Comparison of ENCODE assay signal across 20 cellular contexts in genomic region chr4:7461171-7461570, GRCh38. TPM values are rescaled to one million over a fixed set of nuclear protein-coding genes. Genes with fewer than 3 reads are reported as not detected.
A peak's percentile ranks its signal among the peaks of the same experiment; 100 is the strongest.
DNase-seq lines count a peak whose midpoint lies in the region; FAIRE-seq and TF ChIP-seq lines count a peak whose summit lies in the region.
"Had no signal": no experiment of that assay in that cellular context is flagged by ENCODE, and none has a peak within 500 bp of the region (broad histone marks: within the 10 kb centered on the region; RNA-seq: fewer than 3 reads in every experiment).

No MANE protein-coding gene starts in this region.

- no peaks in the 10 kb centered on the region for H4K20me1 ChIP-seq in H1 (replicated peaks in 1 of 2; ENCODE audit: control insufficient read depth in 1 of 2, insufficient read depth in 2 of 2, low read length in 2 of 2)

- no peak overlapping the region for H3K4ac ChIP-seq in H1 (replicated peaks; ENCODE audit: insufficient read length, low read depth, low read length)

- no peak for TF ChIP-seq POLR2A in H1 (IDR thresholded peaks at IDR 0.05; ENCODE audit: control extremely low read depth in 1 of 2, low read depth in 2 of 2, low read length in 2 of 2)

- H3K27ac ChIP-seq in H1 (ENCODE audit: low read depth, low read length): no peak overlapping the region
- H3K27ac ChIP-seq: A549 had no signal

- no peaks in the 10 kb centered on the region for H3K23me2 ChIP-seq in H1 (ENCODE audit: low read depth, low read length)

- H3K79me1 ChIP-seq in H1 (ENCODE audit: low read depth, low read length): no peaks in the 10 kb centered on the region

- H3K36me3 Mint-ChIP-seq in HFFc6 (ENCODE audit: low read depth) (no peaks in the 10 kb centered on the region), neural crest cell (ENCODE audit: low read depth) (no peaks in the 10 kb centered on the region), chondrocyte (ENCODE audit: low read depth) (peaks cover 1% of the 10 kb centered on the region)
- H3K36me3 Mint-ChIP-seq: CD14-positive monocyte had no signal

- H3K56ac ChIP-seq in H1 (replicated peaks; ENCODE audit: insufficient read length, low read depth, low read length): no peak overlapping the region

- H3K4me3 ChIP-seq in BE2C (ENCODE audit: low read depth, low read length) (peak overlapping the region; percentile 36), H1 (ENCODE audit: extremely low read depth in 1 of 4, insufficient read depth in 2 of 4, low read depth in 3 of 4, low read length in 4 of 4) (no peak overlapping the region)
- H3K4me3 ChIP-seq: A549 had no signal

- H4K5ac ChIP-seq in H1 (ENCODE audit: insufficient read length, low read depth, low read length): no peak overlapping the region

- peak; percentile 50 for DNase-seq in BE2C
- no peak for DNase-seq in HFFc6
- peak in 1 of 2 experiments; percentile 61 for DNase-seq in H1 (ENCODE audit: low read depth in 1 of 2, low spot score in 2 of 2)
- peak; percentile 52 for DNase-seq in neural crest cell (ENCODE audit: low read depth, low spot score)
- no peak for DNase-seq in C1 segment of cervical spinal cord (lab: John Stamatoyannopoulos, UW)
- DNase-seq in stimulated activated naive CD4-positive, alpha-beta T cell treated with Interleukin-2 at 50 U/mL for 16 hours (lab: John Stamatoyannopoulos, UW): no peak
- no peak for DNase-seq in chondrocyte (ENCODE audit: low spot score)
- no peak for DNase-seq in T-helper 9 cell
- DNase-seq: DMS79 treated with DMSO at 0.1 percent for 48 hours; HCEC 1CT; NCI-H1694 treated with DMSO at 0.1 percent for 48 hours; NCI-H2107; NCI-H510A; NCI-H748 treated with DMSO at 0.1 percent for 48 hours; NK-92 treated with Interleukin-12 subunit alpha and Interleukin-12 subunit beta, amount 100 ng/mL, for 24 hours; SHP77 had no signal

- H3K14ac ChIP-seq in H1 (ENCODE audit: insufficient read length): no peak overlapping the region

- H3K9ac ChIP-seq in H1 (replicated peaks in 1 of 4; ENCODE audit: extremely low read depth in 1 of 4, low read depth in 3 of 4, low read length in 3 of 4): no peak overlapping the region

- H3K79me2 ChIP-seq in H1 (ENCODE audit: control insufficient read depth in 1 of 2, insufficient read depth in 2 of 2, low read length in 2 of 2): no peaks in the 10 kb centered on the region

- no peak for FAIRE-seq in H1 (lab: Jason Lieb, UNC)
- FAIRE-seq: A549, RCC 7860 had no signal

- H2BK12ac ChIP-seq in H1 (ENCODE audit: low read depth, low read length): no peak overlapping the region

- TF ChIP-seq CTCF in BE2C (IDR thresholded peaks at IDR 0.05; ENCODE audit: low read depth, low read length): peak; percentile 39
- TF ChIP-seq CTCF in HFFc6 (IDR thresholded peaks at IDR 0.05): peak; percentile 13; the same call in 1 of the 2 replicates
- peak in 2 of 3 experiments; percentile 31 to 33; a peak in 1 of 4 replicates for TF ChIP-seq CTCF in H1 (IDR thresholded peaks at IDR 0.05; ENCODE audit: control extremely low read depth in 1 of 3, insufficient read depth in 1 of 3, low read depth in 1 of 3, low read length in 3 of 3)
- peak; percentile 51 for TF ChIP-seq CTCF in neural crest cell (conservative IDR thresholded peaks at IDR 0.05)
- TF ChIP-seq CTCF in chondrocyte (IDR thresholded peaks at IDR 0.05): no peak

- H3K4me1 ChIP-seq in BE2C (peaks cover 21% of the 10 kb centered on the region), H1 (replicated peaks in 1 of 4; ENCODE audit: control insufficient read depth in 3 of 4, insufficient read depth in 4 of 4, low read length in 3 of 4) (peaks cover 0 to 14% (median 10%) of the 10 kb centered on the region in 4 experiments; a peak in 6 of 7 replicates)

- no peak overlapping the region for H3K4me3 Mint-ChIP-seq in HFFc6
- H3K4me3 Mint-ChIP-seq in neural crest cell: no peak overlapping the region
- H3K4me3 Mint-ChIP-seq in chondrocyte (ENCODE audit: unreplicated experiment): no peak overlapping the region
- H3K4me3 Mint-ChIP-seq: CD14-positive monocyte had no signal

- H3K4me1 Mint-ChIP-seq in HFFc6 (ENCODE audit: low read depth) (no peaks in the 10 kb centered on the region), neural crest cell (peaks cover 23% of the 10 kb centered on the region), chondrocyte (ENCODE audit: low read depth) (no peaks in the 10 kb centered on the region)
- H3K4me1 Mint-ChIP-seq: CD14-positive monocyte had no signal

- no peak overlapping the region for H4K91ac ChIP-seq in H1 (replicated peaks; ENCODE audit: insufficient read length, low read length)

- no peak overlapping the region for H2BK120ac ChIP-seq in H1 (replicated peaks; ENCODE audit: low read depth, low read length)

- 0 out of 2 replicates have a peak overlapping the region, but pooled peaks have one; percentile 31 for H2BK15ac ChIP-seq in H1 (ENCODE audit: low read length)

- H2BK20ac ChIP-seq in H1 (ENCODE audit: low read length): 0 out of 2 replicates have a peak overlapping the region, but pooled peaks have one; percentile 61

- H4K8ac ChIP-seq in H1 (ENCODE audit: extremely low read depth, insufficient read depth, low read length): no peak overlapping the region

- no peak for TF ChIP-seq EP300 in H1 (IDR thresholded peaks at IDR 0.05; ENCODE audit: borderline replicate concordance in 1 of 2, low read depth in 2 of 2, low read length in 2 of 2)

- H3K9me3 ChIP-seq in BE2C (no peaks in the 10 kb centered on the region), H1 (ENCODE audit: insufficient read depth in 2 of 2, low read depth in 1 of 2, low read length in 1 of 2) (peaks cover 2% of the 10 kb centered on the region in 2 experiments; a peak in 3 of 4 replicates)
- H3K9me3 ChIP-seq: A549 had no signal

- H3K27ac Mint-ChIP-seq in HFFc6: no peak overlapping the region
- H3K27ac Mint-ChIP-seq in neural crest cell (ENCODE audit: unreplicated experiment): no peak overlapping the region
- no peak overlapping the region for H3K27ac Mint-ChIP-seq in chondrocyte (ENCODE audit: unreplicated experiment)

- peak; percentile 17 to 39; a peak in 3 of 4 replicates for TF ChIP-seq RAD21 in H1 (IDR thresholded peaks at IDR 0.05 in 1 of 2, conservative IDR thresholded peaks at IDR 0.05 in 1 of 2; ENCODE audit: low read depth in 2 of 2, low read length in 2 of 2)

- no peaks in the 10 kb centered on the region for H3K27me3 ChIP-seq in BE2C
- H3K27me3 ChIP-seq in H1 (replicated peaks in 1 of 4; ENCODE audit: control insufficient read depth in 3 of 4, extremely low read depth in 1 of 4, insufficient read depth in 3 of 4, low read length in 3 of 4): no peaks in the 10 kb centered on the region

- no peak overlapping the region for H3K4me2 ChIP-seq in H1 (ENCODE audit: insufficient read depth in 1 of 2, low read depth in 2 of 2, low read length in 2 of 2)
- H3K4me2 ChIP-seq: A549 had no signal

- CTCF ChIA-PET in H1 (lab: Charles Lee; ENCODE audit: partially characterized antibody): interaction anchor here (0.7 to 3.7 kb wide), 35 partner anchors 9 to 317 kb away, joined by 3 to 21 read pairs (median 4); no protein-coding TSS in a partner anchor

- POLR2A ChIA-PET in H1 (lab: Charles Lee; ENCODE audit: partially characterized antibody): interaction anchor here (1.1 kb wide), 1 partner anchor 29 kb away, joined by 3 read pairs; no protein-coding TSS in a partner anchor

- H2AK5ac ChIP-seq in H1 (ENCODE audit: low read depth, low read length): no peak overlapping the region

- H3K9me3 Mint-ChIP-seq in HFFc6 (no peaks in the 10 kb centered on the region), neural crest cell (no peaks in the 10 kb centered on the region), chondrocyte (ENCODE audit: low read depth) (no peaks in the 10 kb centered on the region)

- H2AFZ ChIP-seq in H1 (ENCODE audit: low read length): no peak overlapping the region

- WGBS in H1 (ENCODE audit: extremely low coverage in 1 of 2, insufficient coverage in 1 of 2, insufficient read length in 1 of 2, insufficient replicate concordance in 2 of 2, low coverage in 1 of 2, low lambda C conversion rate in 2 of 2, missing lambda C conversion rate in 1 of 2), 2 experiments: 51% methylated on average over 10 of the region's 16 CpGs; no CpG with 5 or more reads in 1 of the 2 experiments

- H3K18ac ChIP-seq in H1 (ENCODE audit: extremely low read depth, low read length): no peak overlapping the region

- H2BK5ac ChIP-seq in H1 (ENCODE audit: low read depth, low read length): no peak overlapping the region

- H3K27me3 Mint-ChIP-seq in HFFc6 (ENCODE audit: insufficient read depth) (peaks cover 32% of the 10 kb centered on the region), neural crest cell (ENCODE audit: low read depth) (no peaks in the 10 kb centered on the region), chondrocyte (ENCODE audit: low read depth) (peaks cover 23% of the 10 kb centered on the region)

- H3K36me3 ChIP-seq in BE2C (no peaks in the 10 kb centered on the region), H1 (ENCODE audit: control insufficient read depth in 2 of 4, insufficient read depth in 4 of 4, low read length in 3 of 4) (no peaks in the 10 kb centered on the region)

- no peak overlapping the region for H3K23ac ChIP-seq in H1 (ENCODE audit: insufficient read length)

TF ChIP-seq in H1, 55 proteins besides CTCF, POLR2A, EP300 and RAD21 (continues in another document):
- TF ChIP-seq GABPA (IDR thresholded peaks at IDR 0.05; ENCODE audit: borderline replicate concordance, insufficient read depth, low read length) (no peak), CTBP2 (IDR thresholded peaks at IDR 0.05; ENCODE audit: borderline replicate concordance, insufficient read depth, insufficient read length, low read length) (no peak), SIN3A (conservative IDR thresholded peaks at IDR 0.05 in 1 of 2, IDR thresholded peaks at IDR 0.05 in 1 of 2; ENCODE audit: low read depth in 1 of 2, low read length in 2 of 2) (no peak), FOSL1 (IDR thresholded peaks at IDR 0.05; ENCODE audit: insufficient read depth, low read depth, low read length) (no peak), TAF1 (IDR thresholded peaks at IDR 0.05; ENCODE audit: low read depth, low read length) (no peak), KDM5A (IDR thresholded peaks at IDR 0.05; ENCODE audit: low read length) (no peak), ASH2L (IDR thresholded peaks at IDR 0.05; ENCODE audit: low read length) (no peak)

RNA-seq across cellular contexts. Expression of gene PSAPL1, which starts 26.4 kb away (rescaled TPM):
- polyA plus RNA-seq in BE2C (2012; ENCODE audit: insufficient read depth, insufficient read length, low read depth): not detected
- total RNA-seq in HFFc6 (2021; fragmentation: NEBNext Ultra II Directional; extraction: Animal tissue kit (Norgen Biotek cat#: 25700)): not detected
- total RNA-seq in H1 (2021; fragmentation: NEBNext Ultra II Directional; extraction: Animal tissue kit (Norgen Biotek cat#: 25700)): not detected in 2 replicates
- polyA plus RNA-seq in H1 (2011; rRNA removed): 0.03 TPM in 2 replicates
- 0.03 TPM for polyA plus RNA-seq in H1 (2011; cell fraction: cytosol; rRNA removed)
- 0.09 TPM for polyA plus RNA-seq in H1 (2011; cell fraction: nucleus; rRNA removed)
- polyA plus RNA-seq in H1 (2012, experiment 1 of 2): 0.03 TPM in 1 of 4 replicates, not detected in the others
- not detected for polyA plus RNA-seq in H1 (2012, experiment 2 of 2)
- polyA plus RNA-seq in H1 (2013, experiment 1 of 2): 0.02 TPM
- 0.04 TPM for polyA plus RNA-seq in H1 (2013, experiment 2 of 2)
- polyA minus RNA-seq in H1 (2011; rRNA and poly(A)+ RNA removed): 0.07 TPM in 1 of 2 replicates, not detected in the other
- polyA minus RNA-seq in H1 (2011; cell fraction: cytosol; rRNA and poly(A)+ RNA removed): not detected
- polyA minus RNA-seq in H1 (2011; cell fraction: nucleus; rRNA and poly(A)+ RNA removed): not detected
- total RNA-seq in neural crest cell (not detected in 2 replicates), chondrocyte (not detected in 3 replicates)
- total RNA-seq: G401 had no signal
- polyA plus RNA-seq: CD14-positive monocyte had no signal

Comparison
In these comparisons a context has a peak if more than half of its experiments do, and no peak if none do; other contexts are left out.
1. DNase-seq: peak in BE2C (single experiment) and neural crest cell (single experiment); none in HFFc6 (single experiment), C1 segment of cervical spinal cord (0 of 14), stimulated activated naive CD4-positive, alpha-beta T cell treated with Interleukin-2 at 50 U/mL for 16 hours (single experiment), chondrocyte (single experiment) and T-helper 9 cell (single experiment).